Comparison of ENCODE assay signal across 9 cellular contexts in genomic region chr7:150380463-150380862, GRCh38. TPM values are rescaled to one million over a fixed set of nuclear protein-coding genes. Genes with fewer than 3 reads are reported as not detected.
DNase-seq lines count a peak whose midpoint lies in the region; ATAC-seq and TF ChIP-seq lines count a peak whose summit lies in the region.
"Had no signal": no experiment of that assay in that cellular context is flagged by ENCODE, and none has a peak within 500 bp of the region (broad histone marks: within the 10 kb centered on the region; RNA-seq: fewer than 3 reads in every experiment).

No MANE protein-coding gene starts in this region.

- H3K27ac Mint-ChIP-seq in activated CD8-positive, alpha-beta memory T cell treated with anti-CD3 and anti-CD28 coated beads, Interleukin-2, amount 10 ng/mL, durations not matched to agents 7 days and 5 days = no peak overlapping the region
- H3K27ac Mint-ChIP-seq in stimulated activated naive CD8-positive, alpha-beta T cell treated with anti-CD3 and anti-CD28 coated beads, Interleukin-15, amount 100 ng/mL, for 72 hours = no peak overlapping the region

- ATAC-seq in activated CD8-positive, alpha-beta memory T cell treated with anti-CD3 and anti-CD28 coated beads, Interleukin-2, amount 10 ng/mL, durations not matched to agents 7 days and 5 days = no peak
- no peak for ATAC-seq in stimulated activated naive CD8-positive, alpha-beta T cell treated with anti-CD3 and anti-CD28 coated beads, Interleukin-15, amount 100 ng/mL, for 72 hours
- no peak for ATAC-seq in HG03039 (IDR thresholded peaks at IDR 0.05; ENCODE audit: unreplicated experiment)

- H3K4me3 ChIP-seq in fibroblast of mammary gland (ENCODE audit: control insufficient read depth, low read depth, low read length) = peak overlapping the region; percentile 82

- H3K4me3 Mint-ChIP-seq in activated CD8-positive, alpha-beta memory T cell treated with anti-CD3 and anti-CD28 coated beads, Interleukin-2, amount 10 ng/mL, durations not matched to agents 7 days and 5 days = peak overlapping the region; percentile 86
- peak overlapping the region; percentile 88 to 93 for H3K4me3 Mint-ChIP-seq in stimulated activated naive CD8-positive, alpha-beta T cell treated with anti-CD3 and anti-CD28 coated beads, Interleukin-15, amount 100 ng/mL, for 72 hours

- H3K9me3 Mint-ChIP-seq in activated CD8-positive, alpha-beta memory T cell treated with anti-CD3 and anti-CD28 coated beads, Interleukin-2, amount 10 ng/mL, durations not matched to agents 7 days and 5 days (ENCODE audit: low read depth) = no peaks in the 10 kb centered on the region
- H3K9me3 Mint-ChIP-seq in stimulated activated naive CD8-positive, alpha-beta T cell treated with anti-CD3 and anti-CD28 coated beads, Interleukin-15, amount 100 ng/mL, for 72 hours = no peaks in the 10 kb centered on the region

- no peak for TF ChIP-seq CTCF in fibroblast of mammary gland (conservative IDR thresholded peaks at IDR 0.05; ENCODE audit: control insufficient read depth, insufficient read depth, low read depth, low read length)

- no peaks in the 10 kb centered on the region for H3K27me3 Mint-ChIP-seq in activated CD8-positive, alpha-beta memory T cell treated with anti-CD3 and anti-CD28 coated beads, Interleukin-2, amount 10 ng/mL, durations not matched to agents 7 days and 5 days
- H3K27me3 Mint-ChIP-seq in stimulated activated naive CD8-positive, alpha-beta T cell treated with anti-CD3 and anti-CD28 coated beads, Interleukin-15, amount 100 ng/mL, for 72 hours = no peaks in the 10 kb centered on the region

- H3K36me3 Mint-ChIP-seq in activated CD8-positive, alpha-beta memory T cell treated with anti-CD3 and anti-CD28 coated beads, Interleukin-2, amount 10 ng/mL, durations not matched to agents 7 days and 5 days = peaks cover 2% of the 10 kb centered on the region

- CTCF ChIA-PET in activated CD8-positive, alpha-beta memory T cell treated with anti-CD3 and anti-CD28 coated beads, Interleukin-2, amount 10 ng/mL, durations not matched to agents 7 days and 5 days (lab: Charles Lee) = interaction anchor here (1.3 kb wide), 1 partner anchor 22 kb away, joined by 3 read pairs; no protein-coding TSS in a partner anchor

- no peak for DNase-seq in activated CD8-positive, alpha-beta memory T cell treated with anti-CD3 and anti-CD28 coated beads, Interleukin-2, amount 10 ng/mL, durations not matched to agents 7 days and 5 days
- DNase-seq in activated CD8-positive, alpha-beta memory T cell treated with anti-CD3 and anti-CD28 coated beads, Interleukin-2, amount 50 U/mL, for 4 hours = no peak
- peak; percentile 37 for DNase-seq in NCI-H69 (lab: John Stamatoyannopoulos, UW)
- DNase-seq in fibroblast of mammary gland (ENCODE audit: low read depth) = no peak
- DNase-seq in stimulated activated naive CD8-positive, alpha-beta T cell treated with anti-CD3 and anti-CD28 coated beads, Interleukin-15, amount 100 ng/mL, for 72 hours = no peak
- no peak for DNase-seq in dedifferentiated amniotic fluid mesenchymal stem cell (ENCODE audit: extremely low spot score)
- no peak for DNase-seq in NCI-H2227 (lab: John Stamatoyannopoulos, UW; ENCODE audit: unreplicated experiment)

- H3K4me1 Mint-ChIP-seq in activated CD8-positive, alpha-beta memory T cell treated with anti-CD3 and anti-CD28 coated beads, Interleukin-2, amount 10 ng/mL, durations not matched to agents 7 days and 5 days = peaks cover 35% of the 10 kb centered on the region
- peaks cover 70% of the 10 kb centered on the region for H3K4me1 Mint-ChIP-seq in stimulated activated naive CD8-positive, alpha-beta T cell treated with anti-CD3 and anti-CD28 coated beads, Interleukin-15, amount 100 ng/mL, for 72 hours

RNA-seq across cellular contexts. Expression of gene ZNF775, which starts 1.3 kb away (rescaled TPM):
- 1 to 10 TPM; 7.5 to 8.4 TPM for total RNA-seq in activated CD8-positive, alpha-beta memory T cell treated with anti-CD3 and anti-CD28 coated beads, Interleukin-2, amount 10 ng/mL, durations not matched to agents 7 days and 5 days

RNA-seq across cellular contexts. Expression of gene REPIN1, which starts 11.8 kb away (rescaled TPM):
- 10 to 100 TPM; 51.4 to 55.5 TPM for total RNA-seq in activated CD8-positive, alpha-beta memory T cell treated with anti-CD3 and anti-CD28 coated beads, Interleukin-2, amount 10 ng/mL, durations not matched to agents 7 days and 5 days

RNA-seq across cellular contexts. Expression of gene RARRES2, which starts 39.0 kb away (rescaled TPM):
- not detected for total RNA-seq in activated CD8-positive, alpha-beta memory T cell treated with anti-CD3 and anti-CD28 coated beads, Interleukin-2, amount 10 ng/mL, durations not matched to agents 7 days and 5 days

RNA-seq across cellular contexts. Expression of gene ACTR3C, which starts 57.1 kb away (rescaled TPM):
- total RNA-seq in activated CD8-positive, alpha-beta memory T cell treated with anti-CD3 and anti-CD28 coated beads, Interleukin-2, amount 10 ng/mL, durations not matched to agents 7 days and 5 days = 1 to 10 TPM; 4.0 to 4.8 TPM
- total RNA-seq: LHCN-M2 had no signal

RNA-seq across cellular contexts. Expression of gene LRRC61, which starts 57.3 kb away (rescaled TPM):
- 10 to 100 TPM; 24.7 to 25.3 TPM for total RNA-seq in activated CD8-positive, alpha-beta memory T cell treated with anti-CD3 and anti-CD28 coated beads, Interleukin-2, amount 10 ng/mL, durations not matched to agents 7 days and 5 days
- total RNA-seq: LHCN-M2 had no signal
